Comparison of ENCODE assay signal across 1 cellular context in the genomic region with DNA sequence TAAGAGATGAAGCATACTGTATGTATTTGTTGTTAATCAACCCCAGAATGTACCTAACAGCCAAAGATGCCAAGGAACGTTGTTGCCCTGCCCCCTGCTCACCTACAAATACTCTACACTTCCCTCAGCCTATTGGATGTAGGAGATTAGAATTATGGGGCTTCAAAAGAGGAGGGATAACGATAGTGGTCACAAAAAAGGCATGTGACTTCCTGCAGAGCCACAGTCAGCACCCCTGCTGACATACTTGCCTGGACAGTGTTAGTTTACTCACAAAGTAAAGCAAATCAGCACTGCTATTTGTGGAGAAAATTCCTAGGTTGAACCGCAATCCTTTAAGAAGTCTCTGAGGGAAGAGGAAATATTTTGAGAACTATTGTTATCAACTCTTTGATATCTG.
TF ChIP-seq lines count a peak whose summit lies in the region.

No MANE protein-coding gene starts in this region.

TF ChIP-seq in HCT116, 20 proteins besides CTCF, POLR2A, EP300 and RAD21 (continued from another document):
- TF ChIP-seq, protein P1, sequence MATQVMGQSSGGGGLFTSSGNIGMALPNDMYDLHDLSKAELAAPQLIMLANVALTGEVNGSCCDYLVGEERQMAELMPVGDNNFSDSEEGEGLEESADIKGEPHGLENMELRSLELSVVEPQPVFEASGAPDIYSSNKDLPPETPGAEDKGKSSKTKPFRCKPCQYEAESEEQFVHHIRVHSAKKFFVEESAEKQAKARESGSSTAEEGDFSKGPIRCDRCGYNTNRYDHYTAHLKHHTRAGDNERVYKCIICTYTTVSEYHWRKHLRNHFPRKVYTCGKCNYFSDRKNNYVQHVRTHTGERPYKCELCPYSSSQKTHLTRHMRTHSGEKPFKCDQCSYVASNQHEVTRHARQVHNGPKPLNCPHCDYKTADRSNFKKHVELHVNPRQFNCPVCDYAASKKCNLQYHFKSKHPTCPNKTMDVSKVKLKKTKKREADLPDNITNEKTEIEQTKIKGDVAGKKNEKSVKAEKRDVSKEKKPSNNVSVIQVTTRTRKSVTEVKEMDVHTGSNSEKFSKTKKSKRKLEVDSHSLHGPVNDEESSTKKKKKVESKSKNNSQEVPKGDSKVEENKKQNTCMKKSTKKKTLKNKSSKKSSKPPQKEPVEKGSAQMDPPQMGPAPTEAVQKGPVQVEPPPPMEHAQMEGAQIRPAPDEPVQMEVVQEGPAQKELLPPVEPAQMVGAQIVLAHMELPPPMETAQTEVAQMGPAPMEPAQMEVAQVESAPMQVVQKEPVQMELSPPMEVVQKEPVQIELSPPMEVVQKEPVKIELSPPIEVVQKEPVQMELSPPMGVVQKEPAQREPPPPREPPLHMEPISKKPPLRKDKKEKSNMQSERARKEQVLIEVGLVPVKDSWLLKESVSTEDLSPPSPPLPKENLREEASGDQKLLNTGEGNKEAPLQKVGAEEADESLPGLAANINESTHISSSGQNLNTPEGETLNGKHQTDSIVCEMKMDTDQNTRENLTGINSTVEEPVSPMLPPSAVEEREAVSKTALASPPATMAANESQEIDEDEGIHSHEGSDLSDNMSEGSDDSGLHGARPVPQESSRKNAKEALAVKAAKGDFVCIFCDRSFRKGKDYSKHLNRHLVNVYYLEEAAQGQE (IDR thresholded peaks at IDR 0.05; ENCODE audit: low read depth), result no peak
- TF ChIP-seq JUND (IDR thresholded peaks at IDR 0.05), result no peak
- no peak for TF ChIP-seq CEBPB (IDR thresholded peaks at IDR 0.05; ENCODE audit: low read depth)
- no peak for TF ChIP-seq SIN3A (IDR thresholded peaks at IDR 0.05; ENCODE audit: low read depth)
- no peak for TF ChIP-seq ZFX (IDR thresholded peaks at IDR 0.05)
- TF ChIP-seq CBX3 (IDR thresholded peaks at IDR 0.05; ENCODE audit: low read depth), result no peak
- no peak for TF ChIP-seq EZH2phosphoT487 (IDR thresholded peaks at IDR 0.05; ENCODE audit: borderline replicate concordance)
